ENCODE assay signal across 8 cellular contexts in genomic region chr11:105044562-105045490, GRCh38. TPM values are rescaled to one million over a fixed set of nuclear protein-coding genes. Genes with fewer than 3 reads are reported as not detected.
DNase-seq lines count a peak whose midpoint lies in the region; ATAC-seq, FAIRE-seq and TF ChIP-seq lines count a peak whose summit lies in the region.
"Not testable (repeated sequence)": the region's sequence is repeated elsewhere in the genome, so short reads cannot be mapped to it uniquely, and the experiment has no call there.

Gene CARD16 (minus strand): TSS chr11:105045335. CDS start chr11:105045297, 38 bp downstream.

- H3K27me3 ChIP-seq in HL-60 (ENCODE audit: insufficient read depth, poor library complexity, severe bottlenecking); aorta (ENCODE audit: control insufficient read depth in 1 of 2, insufficient read depth in 2 of 2, low read length in 1 of 2): not testable (repeated sequence)

- intact Hi-C loops in left cardiac atrium (cut with DNase I), result loop anchor here in 1 of 2 donors (10.0 kb wide), 1 partner anchor 70 kb away; no protein-coding TSS in a partner anchor
- intact Hi-C loops in aorta (cut with DNase I), result not testable (repeated sequence)

- in situ Hi-C loops in astrocyte of the cerebellum (cut with HindIII; ENCODE audit: low sequenced_read_pairs), result not testable (repeated sequence)

- not testable (repeated sequence) for TF ChIP-seq CTCF in HL-60 (IDR thresholded peaks at IDR 0.05; ENCODE audit: insufficient read depth, low read length); astrocyte of the cerebellum (IDR thresholded peaks at IDR 0.05; ENCODE audit: low read depth, low read length, missing control alignments)

- 51 to 54% methylated on average over 5 of the region's 5 CpGs for WGBS in aorta, 2 donors

- H3K27ac ChIP-seq in HL-60 (replicated peaks), result peak within 1 kb of the TSS; percentile 66
- not testable (repeated sequence) for H3K27ac ChIP-seq in aorta (ENCODE audit: low read depth in 1 of 2, low read length in 2 of 2)

- FAIRE-seq in TTC549 (lab: Jason Lieb, UNC), result peak; percentile 72

- ATAC-seq in GM18505 (IDR thresholded peaks at IDR 0.05; ENCODE audit: unreplicated experiment) (peak; percentile 99), left cardiac atrium (peak; percentile 85 to 92), aorta (ENCODE audit: low FRiP score) (peak; percentile 53)

- TF ChIP-seq POLR2A in GM18505 (IDR thresholded peaks at IDR 0.05; ENCODE audit: borderline replicate concordance, extremely low read depth, insufficient read depth, insufficient read length), result peak; percentile 32

- not testable (repeated sequence) for H3K36me3 ChIP-seq in aorta (ENCODE audit: control insufficient read depth in 1 of 2, insufficient read depth in 2 of 2, low read length in 1 of 2)

- not testable (repeated sequence) for H3K4me1 ChIP-seq in aorta (ENCODE audit: control insufficient read depth in 1 of 2, insufficient read depth in 2 of 2, low read length in 2 of 2)

- H3K4me3 ChIP-seq in HL-60 (replicated peaks; ENCODE audit: insufficient read depth, low read length), result peak within 1 kb of the TSS; percentile 46
- H3K4me3 ChIP-seq in astrocyte of the cerebellum (ENCODE audit: low read depth, low read length); aorta (ENCODE audit: low read length in 2 of 2): not testable (repeated sequence)

- DNase-seq in H4 (ENCODE audit: low spot score) (peak; percentile 78), HL-60 (ENCODE audit: low read depth in 1 of 2, low spot score in 1 of 2) (peak in 1 of 2 experiments; percentile 46), astrocyte of the cerebellum (ENCODE audit: low read depth) (peak; percentile 12), left cardiac atrium (peak; percentile 31), pulmonary artery endothelial cell (ENCODE audit: low read depth, low spot score) (peak; percentile 51)
- not testable (repeated sequence) for DNase-seq in aorta

- H3K9me3 ChIP-seq in aorta (ENCODE audit: control insufficient read depth, low read length), result not testable (repeated sequence)

RNA-seq across cellular contexts. Expression of gene CARD16, which starts in this region (rescaled TPM):
- total RNA-seq in H4 (2014; rRNA removed; shearing (Covaris generic)), result 80.6 and 105 TPM in 2 replicates
- total RNA-seq in left cardiac atrium (10 to 100 TPM in 1 of 2 donors, 1 to 10 TPM in 1; 6.5 to 13.3 TPM), pulmonary artery endothelial cell (37.5 and 84.8 TPM in 2 replicates), aorta (10 to 100 TPM; 11.8 to 30.6 TPM)
- polyA plus RNA-seq in aorta, result 10 to 100 TPM; 16.1 to 23.3 TPM
